7 cellular contexts compared by ENCODE assay signal in the genomic region with DNA sequence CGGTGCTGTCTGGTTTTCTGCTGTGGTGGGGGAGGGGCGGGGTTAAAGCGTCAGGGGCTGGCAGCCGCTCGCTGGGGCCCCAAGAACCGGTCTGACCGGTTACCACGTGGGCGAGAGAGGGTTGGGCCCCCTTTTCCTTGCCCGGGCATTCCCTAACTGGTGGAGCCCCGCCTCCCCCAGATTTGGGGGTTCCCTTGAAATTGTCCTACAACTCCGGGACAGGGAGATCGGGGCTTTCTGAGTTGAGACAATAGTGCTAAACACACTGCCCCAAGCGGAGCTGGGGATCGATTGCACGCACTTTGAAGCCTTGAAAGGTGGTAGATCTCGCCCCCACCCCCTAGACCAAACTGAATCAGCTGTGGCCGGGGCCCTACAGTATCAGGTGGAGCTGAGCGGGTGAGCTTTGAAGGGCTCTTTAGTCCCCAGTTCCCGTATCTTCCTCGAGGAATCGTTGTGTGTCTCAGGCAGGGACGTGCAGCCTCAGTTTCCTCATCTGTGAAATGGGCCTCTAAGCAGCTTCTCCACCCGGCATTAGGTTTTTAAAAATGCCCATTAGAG. TPM values are rescaled to one million over a fixed set of nuclear protein-coding genes. Genes with fewer than 3 reads are reported as not detected.
DNase-seq lines count a peak whose midpoint lies in the region; TF ChIP-seq lines count a peak whose summit lies in the region.

No MANE protein-coding gene starts in this region.

- H2BK120ac ChIP-seq in mesenchymal stem cell (ENCODE audit: low read depth, low read length) = no peak overlapping the region

- no peak overlapping the region for H2AFZ ChIP-seq in mesenchymal stem cell (ENCODE audit: low read depth, low read length)

- peak overlapping the region; percentile 52 for H4K91ac ChIP-seq in mesenchymal stem cell (ENCODE audit: low read length)

- no peaks in the 10 kb centered on the region for H3K79me1 ChIP-seq in mesenchymal stem cell (replicated peaks; ENCODE audit: low read length, poor library complexity, severe bottlenecking)

- in situ Hi-C loops in GM13977 (cut with MboI; ENCODE audit: low pct_unique_long_range_greater_than_20kb, low sequenced_read_pairs, unreplicated experiment) = no loop called here

- peaks cover 8% of the 10 kb centered on the region in 2 experiments for H3K36me3 ChIP-seq in mesenchymal stem cell (ENCODE audit: control insufficient read depth in 1 of 2, insufficient read depth in 2 of 2, low read depth in 1 of 2, low read length in 2 of 2)

- peak overlapping the region; percentile 91 for H2AK5ac ChIP-seq in mesenchymal stem cell (ENCODE audit: low read length, severe bottlenecking)

- under 1% methylated on average over 19 of the region's 24 CpGs for WGBS in mesenchymal stem cell

- no peak overlapping the region for H2BK5ac ChIP-seq in mesenchymal stem cell (ENCODE audit: low read depth, low read length, poor library complexity, severe bottlenecking)

- H3K27me3 ChIP-seq in mesenchymal stem cell (ENCODE audit: control insufficient read depth in 1 of 2, insufficient read depth in 1 of 2, low read length in 2 of 2) = no peaks in the 10 kb centered on the region

- peak overlapping the region in 1 of 2 experiments; percentile 86 for H2BK12ac ChIP-seq in mesenchymal stem cell (ENCODE audit: low read length in 2 of 2)

- peak overlapping the region in 1 of 2 experiments; percentile 91 for H3K14ac ChIP-seq in mesenchymal stem cell (ENCODE audit: low read length in 2 of 2)

- peaks cover 18% of the 10 kb centered on the region for H3K4me1 ChIP-seq in mesenchymal stem cell (ENCODE audit: control insufficient read depth, insufficient read depth, low read depth, low read length)

- peak overlapping the region; percentile 55 to 91 for H3K4me3 ChIP-seq in mesenchymal stem cell (ENCODE audit: insufficient read depth in 1 of 2, low read depth in 1 of 2, low read length in 2 of 2)

- H3K4ac ChIP-seq in mesenchymal stem cell (ENCODE audit: low read depth in 1 of 2, low read length in 2 of 2) = peak overlapping the region; percentile 13 to 92

- peak overlapping the region; percentile 82 for H3K27ac ChIP-seq in mesenchymal stem cell (ENCODE audit: low read length, poor library complexity, severe bottlenecking)

- H2BK15ac ChIP-seq in mesenchymal stem cell (ENCODE audit: low read depth, poor library complexity, severe bottlenecking) = peak overlapping the region; percentile 60

- H3K4me2 ChIP-seq in mesenchymal stem cell (ENCODE audit: low read length, poor library complexity, severe bottlenecking) = peak overlapping the region; percentile 81

- H3K9ac ChIP-seq in mesenchymal stem cell (ENCODE audit: low read length) = peak overlapping the region; percentile 100

- no peaks in the 10 kb centered on the region for H3K9me3 ChIP-seq in mesenchymal stem cell (ENCODE audit: control insufficient read depth, low read length)

- peak; percentile 25 for TF ChIP-seq CTCF in GM13977 (IDR thresholded peaks at IDR 0.05; ENCODE audit: extremely low read depth, insufficient read depth, missing control alignments)

- H3K23ac ChIP-seq in mesenchymal stem cell (ENCODE audit: low read length in 2 of 2) = no peak overlapping the region

- peak overlapping the region; percentile 63 to 92 for H3K18ac ChIP-seq in mesenchymal stem cell (ENCODE audit: low read depth in 1 of 2, low read length in 2 of 2)

- H4K8ac ChIP-seq in mesenchymal stem cell (ENCODE audit: low read length) = peak overlapping the region; percentile 52

- peak; percentile 83 for DNase-seq in GM13977 (ENCODE audit: low spot score)
- peak; percentile 64 for DNase-seq in NCI-H2171 (lab: John Stamatoyannopoulos, UW)
- DNase-seq in activated CD4-positive, alpha-beta T cell treated with anti-CD3 and anti-CD28 coated beads, Interleukin-2, amount 50 U/mL, for 48 hours = peak; percentile 84 to 88
- peak; percentile 79 for DNase-seq in ecto neural progenitor cell (ENCODE audit: low spot score)
- DNase-seq in mesenchymal stem cell = peak; percentile 93
- peak; percentile 60 to 72 for DNase-seq in stimulated activated CD8-positive, alpha-beta memory T cell treated with anti-CD3 and anti-CD28 coated beads, Interleukin-4, amount 100 ng/mL, for 4 hours (ENCODE audit: low read depth in 2 of 2, low spot score in 1 of 2)
- DNase-seq in middle frontal gyrus (ENCODE audit: extremely low spot score, low spot score) = no peak

RNA-seq across cellular contexts. Expression of gene IER2, which starts 4.8 kb away (rescaled TPM):
- polyA plus RNA-seq in mesenchymal stem cell (2013, experiment 1 of 2) = 135 TPM
- polyA plus RNA-seq in mesenchymal stem cell (2013, experiment 2 of 2) = 129 TPM

RNA-seq across cellular contexts. Expression of gene STX10, which starts 4.8 kb away (rescaled TPM):
- 50.2 TPM for polyA plus RNA-seq in mesenchymal stem cell (2013, experiment 1 of 2)
- polyA plus RNA-seq in mesenchymal stem cell (2013, experiment 2 of 2) = 53.2 TPM

RNA-seq across cellular contexts. Expression of gene NACC1, which starts 36.9 kb away (rescaled TPM):
- 82.1 TPM for polyA plus RNA-seq in mesenchymal stem cell (2013, experiment 1 of 2)
- polyA plus RNA-seq in mesenchymal stem cell (2013, experiment 2 of 2) = 85.0 TPM

RNA-seq across cellular contexts. Expression of gene TRMT1, which starts 38.5 kb away (rescaled TPM):
- polyA plus RNA-seq in mesenchymal stem cell (2013, experiment 1 of 2) = 20.0 TPM
- 16.9 TPM for polyA plus RNA-seq in mesenchymal stem cell (2013, experiment 2 of 2)

RNA-seq across cellular contexts. Expression of gene LYL1, which starts 52.3 kb away (rescaled TPM):
- 0.68 TPM for polyA plus RNA-seq in mesenchymal stem cell (2013, experiment 1 of 2)
- 0.79 TPM for polyA plus RNA-seq in mesenchymal stem cell (2013, experiment 2 of 2)
